Comparison of ENCODE assay signal across 25 cellular contexts in genomic region chr1:23650344-23650990, GRCh38. TPM values are rescaled to one million over a fixed set of nuclear protein-coding genes. Genes with fewer than 3 reads are reported as not detected.
DNase-seq lines count a peak whose midpoint lies in the region; ATAC-seq and TF ChIP-seq lines count a peak whose summit lies in the region.
"Had no signal": no experiment of that assay in that cellular context is flagged by ENCODE, and none has a peak within 500 bp of the region (broad histone marks: within the 10 kb centered on the region; RNA-seq: fewer than 3 reads in every experiment).

No MANE protein-coding gene starts in this region.

- DNase-seq in WERI-Rb-1 (no peak), left ventricle myocardium inferior (peak; percentile 75), NCI-H2081 (lab: John Stamatoyannopoulos, UW) (no peak), spleen (no peak)
- DNase-seq: activated CD4-positive, alpha-beta T cell treated with anti-CD3 and anti-CD28 coated beads for 48 hours; amygdala; CD8-positive, alpha-beta memory T cell; DMS 273 treated with DMSO at 0.1 percent for 48 hours; H7; Kasumi-1; left lung; naive B cell; NCI-H1417; NCI-H345; NCI-H748 treated with DMSO at 0.1 percent for 48 hours; stimulated activated CD4-positive, alpha-beta T cell treated with anti-CD3 and anti-CD28 coated beads, Interleukin-1b, Interleukin-23, amount 100 ng/mL, for 48 hours; stimulated activated naive CD8-positive, alpha-beta T cell treated with anti-CD3 and anti-CD28 coated beads, Interleukin-15, Interleukin-2, amounts not matched to agents 100 U/mL and 50 U/mL, for 24 hours; uterus had no signal

- WGBS in spleen, 5 donors, result 67 to 74% (median 69%) methylated on average over 10 of the region's 10 CpGs

- H2AFZ ChIP-seq in parathyroid adenoma, result peak overlapping the region; percentile 74

- ATAC-seq in HG02885 (IDR thresholded peaks at IDR 0.05; ENCODE audit: poor library complexity, unreplicated experiment) (no peak), HG03571 (IDR thresholded peaks at IDR 0.05; ENCODE audit: unreplicated experiment) (no peak)
- ATAC-seq: GM12878; stimulated activated naive CD8-positive, alpha-beta T cell treated with anti-CD3 and anti-CD28 coated beads, Interleukin-15, Interleukin-2, amounts not matched to agents 100 U/mL and 50 U/mL, for 24 hours had no signal

- intact Hi-C loops in left ventricle myocardium inferior (cut with micrococcal nuclease) (no loop called here), spleen (cut with DNase I; ENCODE audit: low total_unique reads) (no loop called here)

- H3K4me1 ChIP-seq in left ventricle myocardium inferior (peaks cover 19% of the 10 kb centered on the region), parathyroid adenoma (peaks cover 8% of the 10 kb centered on the region), spleen (no peaks in the 10 kb centered on the region)
- H3K4me1 ChIP-seq: left lung, uterus had no signal

- H3K9me3 ChIP-seq in WERI-Rb-1 (ENCODE audit: severe bottlenecking) (no peaks in the 10 kb centered on the region), left ventricle myocardium inferior (replicated peaks) (no peaks in the 10 kb centered on the region), parathyroid adenoma (ENCODE audit: control insufficient read depth, low read length) (no peaks in the 10 kb centered on the region), spleen (no peaks in the 10 kb centered on the region)
- H3K9me3 ChIP-seq: left lung, thoracic aorta, uterus had no signal

- peak overlapping the region; percentile 52 for H3K27ac ChIP-seq in 22Rv1
- peak overlapping the region; percentile 12; the same call in 1 of the 2 replicates for H3K27ac ChIP-seq in WERI-Rb-1
- peak overlapping the region; percentile 76 for H3K27ac ChIP-seq in left ventricle myocardium inferior (replicated peaks)
- peak overlapping the region; percentile 49 for H3K27ac ChIP-seq in parathyroid adenoma
- no peak overlapping the region for H3K27ac ChIP-seq in spleen
- H3K27ac ChIP-seq: left lung, thoracic aorta, uterus had no signal

- no peaks in the 10 kb centered on the region for H3K27me3 ChIP-seq in WERI-Rb-1 (ENCODE audit: insufficient read depth, low read depth, severe bottlenecking)
- no peaks in the 10 kb centered on the region for H3K27me3 ChIP-seq in left ventricle myocardium inferior (ENCODE audit: low read depth)
- no peaks in the 10 kb centered on the region for H3K27me3 ChIP-seq in parathyroid adenoma (ENCODE audit: control insufficient read depth, insufficient read depth, low read length)
- peaks cover 0 to 15% (median 0%) of the 10 kb centered on the region in 7 donors for H3K27me3 ChIP-seq in spleen (replicated peaks in 1 of 7)
- H3K27me3 ChIP-seq: left lung, uterus had no signal

- no peak overlapping the region for H3K9ac ChIP-seq in parathyroid adenoma

- no peak for TF ChIP-seq CTCF in 22Rv1 (IDR thresholded peaks at IDR 0.05)
- TF ChIP-seq CTCF in WERI-Rb-1 (IDR thresholded peaks at IDR 0.05; ENCODE audit: low read depth, low read length), result no peak
- no peak for TF ChIP-seq CTCF in left ventricle myocardium inferior (IDR thresholded peaks at IDR 0.05; ENCODE audit: borderline replicate concordance)
- TF ChIP-seq CTCF in parathyroid adenoma (IDR thresholded peaks at IDR 0.05), result no peak
- no peak for TF ChIP-seq CTCF in spleen (IDR thresholded peaks at IDR 0.05 in 8 of 11, conservative IDR thresholded peaks at IDR 0.05 in 3 of 11)

- H3K4me3 ChIP-seq in WERI-Rb-1 (ENCODE audit: low read depth, low read length) (no peak overlapping the region), left ventricle myocardium inferior (no peak overlapping the region), parathyroid adenoma (ENCODE audit: low read depth, low read length) (peak overlapping the region; percentile 3), spleen (no peak overlapping the region)
- H3K4me3 ChIP-seq: GM12878, left lung, smooth muscle cell, thoracic aorta, uterus had no signal

- TF ChIP-seq POLR2A in spleen (IDR thresholded peaks at IDR 0.05), result no peak

- no peaks in the 10 kb centered on the region for H3K36me3 ChIP-seq in WERI-Rb-1
- no peaks in the 10 kb centered on the region for H3K36me3 ChIP-seq in left ventricle myocardium inferior
- H3K36me3 ChIP-seq in parathyroid adenoma (ENCODE audit: control insufficient read depth, insufficient read depth, low read length), result no peaks in the 10 kb centered on the region
- H3K36me3 ChIP-seq in spleen, result no peaks in the 10 kb centered on the region
- H3K36me3 ChIP-seq: left lung, thoracic aorta, uterus had no signal

- H3K79me2 ChIP-seq in parathyroid adenoma, result no peaks in the 10 kb centered on the region

- H3K4me2 ChIP-seq in parathyroid adenoma (ENCODE audit: low read length), result peak overlapping the region; percentile 52
- H3K4me2 ChIP-seq: smooth muscle cell had no signal

RNA-seq across cellular contexts. Expression of gene RPL11, which starts 41.1 kb away (rescaled TPM):
- total RNA-seq in left ventricle myocardium inferior (684 TPM), spleen (1,000 to 10,000 TPM in 4 of 7 donors, 100 to 1,000 TPM in 3; 864 to 1,229 (median 1,082) TPM)
- polyA plus RNA-seq in spleen, result 1,000 to 10,000 TPM; 4,161 to 6,089 (median 5,782) TPM

Comparison
In these comparisons a context has a peak if more than half of its experiments do, and no peak if none do; other contexts are left out.
1. H3K27ac ChIP-seq: peak in 22Rv1 (single experiment), WERI-Rb-1 (single experiment), left ventricle myocardium inferior (single experiment) and parathyroid adenoma (single experiment); none in spleen (0 of 8).